8 cellular contexts compared by ENCODE assay signal in genomic region chr16:19067349-19068236, GRCh38. TPM values are rescaled to one million over a fixed set of nuclear protein-coding genes. Genes with fewer than 3 reads are reported as not detected.
DNase-seq lines count a peak whose midpoint lies in the region; ATAC-seq and TF ChIP-seq lines count a peak whose summit lies in the region.

COQ7 (plus strand) TSS chr16:19067614; CDS start chr16:19067665, 51 bp downstream.

- H3K9ac ChIP-seq in HUES64 (ENCODE audit: low read depth, low read length) = peak within 1 kb of the TSS; percentile 99
- H3K9ac ChIP-seq in OCI-LY1 (ENCODE audit: low read length) = peak within 1 kb of the TSS; percentile 94

- in situ Hi-C loops in Caki2 (cut with HindIII; ENCODE audit: low pct_unique_long_range_greater_than_20kb, low sequenced_read_pairs) (no loop called here), endometrial microvascular endothelial cells (cut with HindIII; ENCODE audit: inconsistent ontology term, low pct_unique_long_range_greater_than_20kb, low sequenced_read_pairs) (no loop called here)

- H3K27ac ChIP-seq in HUES64 (ENCODE audit: low read depth, low read length) (peak within 1 kb of the TSS; percentile 99), OCI-LY1 (ENCODE audit: low read depth, low read length, poor library complexity, severe bottlenecking) (peak within 1 kb of the TSS; percentile 90)

- no peaks in the 10 kb centered on the region for H3F3A ChIP-seq in OCI-LY1 (ENCODE audit: insufficient read depth, low read length)

- H3K4me3 ChIP-seq in HUES64 (ENCODE audit: low read length) (peak within 1 kb of the TSS; percentile 96), OCI-LY1 (ENCODE audit: low read depth, low read length, poor library complexity, severe bottlenecking) (peak within 1 kb of the TSS; percentile 75)

- H2AFZ ChIP-seq in OCI-LY1 (ENCODE audit: low read length) = peak within 1 kb of the TSS; percentile 68

- peaks cover 3% of the 10 kb centered on the region; the same call in 1 of the 2 replicates for H3K36me3 ChIP-seq in HUES64 (ENCODE audit: insufficient read depth, low read length)
- no peaks in the 10 kb centered on the region for H3K36me3 ChIP-seq in OCI-LY1 (ENCODE audit: insufficient read depth, low read length)

- H3K4me2 ChIP-seq in OCI-LY1 (ENCODE audit: low read length) = peak within 1 kb of the TSS; percentile 61

- no peaks in the 10 kb centered on the region for H3K9me2 ChIP-seq in OCI-LY1 (ENCODE audit: low read depth, low read length)

- H3K79me2 ChIP-seq in OCI-LY1 (ENCODE audit: insufficient read depth, low read length) = no peaks in the 10 kb centered on the region

- peak; percentile 100 for DNase-seq in Caki2 (ENCODE audit: low read depth)
- DNase-seq in activated CD8-positive, alpha-beta memory T cell treated with anti-CD3 and anti-CD28 coated beads, Interleukin-2, amount 50 U/mL, for 4 hours = peak; percentile 98
- DNase-seq in mesenteric fat pad (ENCODE audit: low spot score) = peak; percentile 99
- DNase-seq in stimulated activated CD8-positive, alpha-beta memory T cell treated with anti-CD3 and anti-CD28 coated beads, Interleukin-15, amount 100 ng/mL, for 24 hours (ENCODE audit: low read depth) = peak; percentile 96

- H3K4me1 ChIP-seq in HUES64 (ENCODE audit: insufficient read depth, low read length) (no peaks in the 10 kb centered on the region), OCI-LY1 (ENCODE audit: insufficient read depth, low read length, severe bottlenecking) (peaks cover 13% of the 10 kb centered on the region)

- WGBS in HUES64 = under 1% methylated on average over 68 of the region's 68 CpGs

- ATAC-seq in GM21447 (IDR thresholded peaks at IDR 0.05; ENCODE audit: unreplicated experiment) = peak; percentile 89

- H3K9me3 ChIP-seq in HUES64 (ENCODE audit: insufficient read depth, low read depth, low read length) (no peaks in the 10 kb centered on the region), OCI-LY1 (ENCODE audit: low read length) (no peaks in the 10 kb centered on the region)

- no peaks in the 10 kb centered on the region for H4K20me1 ChIP-seq in OCI-LY1 (ENCODE audit: insufficient read depth, low read length)

- no peak for TF ChIP-seq CTCF in OCI-LY1 (IDR thresholded peaks at IDR 0.05; ENCODE audit: low read length)

- no peaks in the 10 kb centered on the region for H3K27me3 ChIP-seq in HUES64 (ENCODE audit: insufficient read depth, low read length)
- H3K27me3 ChIP-seq in OCI-LY1 (ENCODE audit: insufficient read depth, low read length) = no peaks in the 10 kb centered on the region

RNA-seq across cellular contexts. Expression of gene COQ7, which starts in this region (rescaled TPM):
- 35.6 and 49.5 TPM in 2 replicates for total RNA-seq in Caki2 (2014; rRNA removed; shearing (Covaris generic); ENCODE audit: low replicate concordance)
- 14.7 TPM for polyA plus RNA-seq in HUES64 (2013, experiment 1 of 2)
- 13.8 TPM for polyA plus RNA-seq in HUES64 (2013, experiment 2 of 2)
- 11.4 TPM for total RNA-seq in endometrial microvascular endothelial cells (ENCODE audit: inconsistent ontology term)
- total RNA-seq in mesenteric fat pad = 11.3 TPM

Comparison
In these comparisons a context has a peak if more than half of its experiments do, and no peak if none do; other contexts are left out.
1. Peak in every context shown above with its lines: DNase-seq, ATAC-seq, H3K4me3 ChIP-seq and H3K27ac ChIP-seq.